In the genomic region with DNA sequence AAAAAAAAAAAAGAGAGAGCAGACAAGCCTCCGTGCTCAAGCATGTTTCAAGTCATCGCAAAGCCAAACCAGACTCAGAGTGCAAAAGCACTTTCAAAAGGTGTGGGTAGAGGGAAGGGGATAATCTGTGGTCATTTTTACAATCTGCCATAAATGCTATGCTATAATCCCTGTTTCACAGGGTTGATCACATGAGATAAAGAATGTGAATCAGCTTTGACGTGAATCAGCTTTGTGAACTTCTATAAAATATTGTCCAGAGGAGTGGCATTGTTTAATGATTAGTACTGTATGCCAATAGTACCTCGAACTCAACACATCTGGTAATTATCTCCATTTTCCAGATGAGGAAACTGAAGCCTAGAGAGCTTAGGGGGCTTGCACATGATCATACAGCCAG, we compare ENCODE assay signal across 32 cellular contexts.
"Had no signal": no experiment of that assay in that cellular context is flagged by ENCODE, and none has a peak within 500 bp of the region (broad histone marks: within the 10 kb centered on the region; RNA-seq: fewer than 3 reads in every experiment).

No MANE protein-coding gene starts in this region.

- H3K36me3 ChIP-seq: adrenal gland, gastroesophageal sphincter, WERI-Rb-1 had no signal

- H3K27me3 ChIP-seq: adrenal gland, body of pancreas, dorsolateral prefrontal cortex, gastroesophageal sphincter had no signal

- H3K4me3 ChIP-seq: adrenal gland, body of pancreas, coronary artery, dorsolateral prefrontal cortex, gastroesophageal sphincter had no signal

- DNase-seq: activated B cell treated with CpG ODN at 0.5 μM for 24 hours; activated CD4-positive, alpha-beta T cell treated with anti-CD3 and anti-CD28 coated beads for 48 hours; activated CD4-positive, alpha-beta T cell treated with anti-CD3 and anti-CD28 coated beads, Interleukin-2, amount 50 U/mL, for 1 hour; activated CD4-positive, alpha-beta T cell treated with anti-CD3 and anti-CD28 coated beads, Interleukin-2, amount 50 U/mL, for 48 hours; activated CD8-positive, alpha-beta memory T cell treated with anti-CD3 and anti-CD28 coated beads for 24 hours; activated CD8-positive, alpha-beta T cell treated with anti-CD3 and anti-CD28 coated beads for 36 hours; activated effector memory CD4-positive, alpha-beta T cell treated with anti-CD3 and anti-CD28 coated beads, Interleukin-2, amount 50 U/mL, for 16 hours; activated naive CD4-positive, alpha-beta T cell treated with anti-CD3 and anti-CD28 coated beads for 36 hours; activated naive CD8-positive, alpha-beta T cell treated with anti-CD3 and anti-CD28 coated beads for 36 hours; activated naive CD8-positive, alpha-beta T cell treated with anti-CD3 and anti-CD28 coated beads, Interleukin-2, amount 50 U/mL, for 24 hours; activated T-cell treated with anti-CD3 and anti-CD28 coated beads, Interleukin-2, amount 50 U/mL, for 4 hours; adrenal gland; amygdala; aorta; body of pancreas; caudate nucleus; cerebellar nuclear complex; dorsolateral prefrontal cortex; effector memory CD4-positive, alpha-beta T cell; endodermal cell; foreskin melanocyte; head of caudate nucleus; SW 1271; T-helper 1 cell; T-helper 17 cell; T1000; WERI-Rb-1 had no signal

- H3K27ac ChIP-seq: adrenal gland, coronary artery, dorsolateral prefrontal cortex, gastroesophageal sphincter, WERI-Rb-1 had no signal

- H3K9me3 ChIP-seq: adrenal gland, body of pancreas, gastroesophageal sphincter had no signal

- ATAC-seq: activated CD4-positive, CD25-positive, alpha-beta regulatory T cell treated with anti-CD3 and anti-CD28 coated beads, Interleukin-2, amount 50 U/mL, for 24 hours; activated CD8-positive, alpha-beta T cell treated with anti-CD3 and anti-CD28 coated beads for 36 hours; activated naive CD8-positive, alpha-beta T cell treated with anti-CD3 and anti-CD28 coated beads, Interleukin-2, amount 50 U/mL, for 24 hours; activated T-cell treated with anti-CD3 and anti-CD28 coated beads, Interleukin-2, amount 50 U/mL, for 4 hours; activated T-helper 17 cell treated with anti-CD3 and anti-CD28 coated beads, Interleukin-2, amount 50 U/mL, for 72 hours; body of pancreas; esophagus mucosa; gastroesophageal sphincter; T-helper 17 cell had no signal

- H3K4me1 ChIP-seq: adrenal gland, gastroesophageal sphincter had no signal
